ENCODE assay signal across 9 cellular contexts in the genomic region with DNA sequence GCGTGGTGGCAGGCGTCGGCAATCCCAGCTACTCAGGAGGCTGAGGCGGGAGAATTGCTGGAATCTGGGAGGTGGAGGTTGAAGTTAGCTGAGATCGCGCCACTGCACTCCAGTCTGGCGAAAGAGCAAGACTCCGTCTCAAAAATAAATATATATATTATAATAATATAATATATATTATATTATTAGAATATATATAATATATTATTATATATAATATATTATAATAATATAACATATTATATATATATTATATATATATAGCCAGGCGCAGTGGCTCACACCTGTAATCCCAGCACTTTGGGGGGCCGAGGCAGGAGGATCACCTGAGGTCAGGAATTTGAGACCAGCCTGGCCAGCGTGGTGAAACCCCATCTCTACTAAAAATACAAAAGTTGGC. TPM values are rescaled to one million over a fixed set of nuclear protein-coding genes. Genes with fewer than 3 reads are reported as not detected.
DNase-seq lines count a peak whose midpoint lies in the region; ATAC-seq and TF ChIP-seq lines count a peak whose summit lies in the region.
"Not testable (repeated sequence)": the region's sequence is repeated elsewhere in the genome, so short reads cannot be mapped to it uniquely, and the experiment has no call there.
"Had no signal": no experiment of that assay in that cellular context is flagged by ENCODE, and none has a peak within 500 bp of the region (broad histone marks: within the 10 kb centered on the region; RNA-seq: fewer than 3 reads in every experiment).

No MANE protein-coding gene starts in this region.

- H3K4me2 ChIP-seq in BLaER1 = not testable (repeated sequence)
- H3K4me2 ChIP-seq in BLaER1 treated with 17β-estradiol and CSF1 and Interleukin-3, amounts not matched to agents 10 nM and 100 nM = peak overlapping the region in 3 of 11 experiments; percentile 19 to 32 (median 29); a peak in 4 of 22 replicates

- H3K9me3 Mint-ChIP-seq in WTC11 = not testable (repeated sequence)

- not testable (repeated sequence) for H3K4me3 Mint-ChIP-seq in WTC11

- H3K9ac ChIP-seq in BLaER1 = not testable (repeated sequence)
- H3K9ac ChIP-seq in BLaER1 treated with 17β-estradiol and CSF1 and Interleukin-3, amounts not matched to agents 10 nM and 100 nM = peak overlapping the region in 1 of 11 experiments; percentile 55; a peak in 1 of 22 replicates

- H3K27ac Mint-ChIP-seq in WTC11 = not testable (repeated sequence)

- POLR2A ChIA-PET in WTC11 (lab: Charles Lee) = not testable (repeated sequence)

- not testable (repeated sequence) for DNase-seq in WTC11 (ENCODE audit: low spot score)

- ATAC-seq in WTC11 = not testable (repeated sequence)

- H3K4me1 ChIP-seq in BLaER1 = peaks cover 79% of the 10 kb centered on the region
- peaks cover 20 to 80% (median 63%) of the 10 kb centered on the region in 10 experiments for H3K4me1 ChIP-seq in BLaER1 treated with 17β-estradiol and CSF1 and Interleukin-3, amounts not matched to agents 10 nM and 100 nM

- peaks cover 12% of the 10 kb centered on the region; the same call in 1 of the 2 replicates for H3K36me3 ChIP-seq in BLaER1
- peaks cover 0 to 11% (median 4%) of the 10 kb centered on the region in 11 experiments; a peak in 8 of 22 replicates for H3K36me3 ChIP-seq in BLaER1 treated with 17β-estradiol and CSF1 and Interleukin-3, amounts not matched to agents 10 nM and 100 nM

- not testable (repeated sequence) for H3K4me3 ChIP-seq in BLaER1; BLaER1 treated with 17β-estradiol and CSF1 and Interleukin-3, amounts not matched to agents 10 nM and 100 nM

- H3K9me3 ChIP-seq in BLaER1; BLaER1 treated with 17β-estradiol and CSF1 and Interleukin-3, amounts not matched to agents 10 nM and 100 nM (replicated peaks in 1 of 11): not testable (repeated sequence)

- H4K20me1 ChIP-seq in BLaER1; BLaER1 treated with 17β-estradiol and CSF1 and Interleukin-3, amounts not matched to agents 10 nM and 100 nM: not testable (repeated sequence)

- H3K4me1 Mint-ChIP-seq in WTC11 = not testable (repeated sequence)

- H3K27me3 Mint-ChIP-seq in WTC11 (ENCODE audit: low read depth) = peaks cover 87% of the 10 kb centered on the region

- H3K27ac ChIP-seq in BLaER1 = peak overlapping the region; percentile 53
- H3K27ac ChIP-seq in BLaER1 treated with 17β-estradiol and CSF1 and Interleukin-3, amounts not matched to agents 10 nM and 100 nM = peak overlapping the region in 6 of 11 experiments; percentile 32 to 68 (median 65); a peak in 11 of 22 replicates

- not testable (repeated sequence) for TF ChIP-seq CTCF in WTC11 (IDR thresholded peaks at IDR 0.05)

- not testable (repeated sequence) for H3K27me3 ChIP-seq in BLaER1; BLaER1 treated with 17β-estradiol and CSF1 and Interleukin-3, amounts not matched to agents 10 nM and 100 nM

- CTCF ChIA-PET in WTC11 (lab: Charles Lee) = not testable (repeated sequence)

- not testable (repeated sequence) for H3K36me3 Mint-ChIP-seq in WTC11

TF ChIP-seq in WTC11, 78 proteins besides CTCF, POLR2A, EP300 and RAD21:
- TF ChIP-seq HMGA2 (CRISPR knock-in tag; IDR thresholded peaks at IDR 0.05) = peak; percentile 92; the same call in 1 of the 2 replicates

RNA-seq across cellular contexts. Expression of a gene that starts 9.7 kb away (rescaled TPM):
- total RNA-seq in WTC11 (2021) = not detected in 3 replicates
- total RNA-seq: A172, A673, Caco-2, Calu3, Daoy, G401 had no signal

RNA-seq across cellular contexts. Expression of a gene that starts 16.3 kb away (rescaled TPM):
- total RNA-seq in WTC11 (2021) = 37.9 to 42.5 TPM (median 38.1 TPM) in 3 replicates

RNA-seq across cellular contexts. Expression of a gene that starts 25.5 kb away (rescaled TPM):
- 61.3 to 72.1 TPM (median 71.2 TPM) in 3 replicates for total RNA-seq in WTC11 (2021)
